Comparison of ENCODE assay signal across 8 cellular contexts in genomic region chr12:31324116-31324844, GRCh38. TPM values are rescaled to one million over a fixed set of nuclear protein-coding genes. Genes with fewer than 3 reads are reported as not detected.
DNase-seq lines count a peak whose midpoint lies in the region; ATAC-seq and TF ChIP-seq lines count a peak whose summit lies in the region.

No MANE protein-coding gene starts in this region.

- peak overlapping the region; percentile 93 for H3K4me3 ChIP-seq in Jurkat, Clone E6-1 (ENCODE audit: low read length)
- H3K4me3 ChIP-seq in vagina: peak overlapping the region; percentile 65 to 75

- peaks cover 12% of the 10 kb centered on the region for H3K4me1 ChIP-seq in vagina

- H3K9me3 Mint-ChIP-seq in Calu3 (ENCODE audit: low read depth, unreplicated experiment): no peaks in the 10 kb centered on the region
- H3K9me3 Mint-ChIP-seq in activated naive CD8-positive, alpha-beta T cell treated with anti-CD3 and anti-CD28 coated beads, Interleukin-2, amount 50 U/mL, for 24 hours: no peaks in the 10 kb centered on the region

- peak; percentile 27 for ATAC-seq in GM21390 (IDR thresholded peaks at IDR 0.05; ENCODE audit: unreplicated experiment)
- peak; percentile 40 for ATAC-seq in activated naive CD8-positive, alpha-beta T cell treated with anti-CD3 and anti-CD28 coated beads, Interleukin-2, amount 50 U/mL, for 24 hours
- peak; percentile 43 to 50 for ATAC-seq in left cardiac atrium

- H3K36me3 Mint-ChIP-seq in Calu3 (ENCODE audit: insufficient read depth, unreplicated experiment): peaks cover 54% of the 10 kb centered on the region
- H3K36me3 Mint-ChIP-seq in activated naive CD8-positive, alpha-beta T cell treated with anti-CD3 and anti-CD28 coated beads, Interleukin-2, amount 50 U/mL, for 24 hours (ENCODE audit: low read depth): peaks cover 36% of the 10 kb centered on the region

- peaks cover 17% of the 10 kb centered on the region for H3K4me1 Mint-ChIP-seq in Calu3 (ENCODE audit: low read depth, unreplicated experiment)
- peaks cover 55% of the 10 kb centered on the region for H3K4me1 Mint-ChIP-seq in activated naive CD8-positive, alpha-beta T cell treated with anti-CD3 and anti-CD28 coated beads, Interleukin-2, amount 50 U/mL, for 24 hours

- DNase-seq in Calu3 (peak; percentile 78), SW 1271 (lab: John Stamatoyannopoulos, UW) (peak; percentile 13 to 60), left cardiac atrium (peak; percentile 55), putamen (ENCODE audit: low spot score) (peak; percentile 54), vagina (ENCODE audit: extremely low spot score in 2 of 2) (peak in 1 of 2 donors; percentile 87)
- DNase-seq in Jurkat, Clone E6-1 (ENCODE audit: low read depth, low spot score): peak; percentile 69
- DNase-seq in activated naive CD8-positive, alpha-beta T cell treated with anti-CD3 and anti-CD28 coated beads, Interleukin-2, amount 50 U/mL, for 24 hours: peak; percentile 64

- BruUV-seq in Calu3 (replicated peaks; lab: Mats Ljungman, UMichigan): no TSS peak

- H3K27ac Mint-ChIP-seq in Calu3 (ENCODE audit: unreplicated experiment): peak overlapping the region; percentile 82
- H3K27ac Mint-ChIP-seq in activated naive CD8-positive, alpha-beta T cell treated with anti-CD3 and anti-CD28 coated beads, Interleukin-2, amount 50 U/mL, for 24 hours: peak overlapping the region; percentile 98

- H3K27ac ChIP-seq in vagina: peak overlapping the region; percentile 90

- TF ChIP-seq CTCF in Calu3 (IDR thresholded peaks at IDR 0.05; ENCODE audit: unreplicated experiment) (no peak), vagina (IDR thresholded peaks at IDR 0.05) (no peak)

- peak overlapping the region; percentile 84 for H3K4me3 Mint-ChIP-seq in Calu3 (ENCODE audit: low read depth, unreplicated experiment)
- H3K4me3 Mint-ChIP-seq in activated naive CD8-positive, alpha-beta T cell treated with anti-CD3 and anti-CD28 coated beads, Interleukin-2, amount 50 U/mL, for 24 hours: peak overlapping the region; percentile 97

- H3K27me3 ChIP-seq in vagina: no peaks in the 10 kb centered on the region

- TF ChIP-seq POLR2A in vagina (IDR thresholded peaks at IDR 0.05): peak in 1 of 2 donors; percentile 31

- intact Hi-C loops in Calu3 (cut with micrococcal nuclease; ENCODE audit: unreplicated experiment) (no loop called here), left cardiac atrium (cut with DNase I) (no loop called here), vagina (cut with DNase I) (no loop called here)

- H3K36me3 ChIP-seq in vagina: no peaks in the 10 kb centered on the region

- no peaks in the 10 kb centered on the region for H3K27me3 Mint-ChIP-seq in Calu3 (ENCODE audit: unreplicated experiment)
- peaks cover 2% of the 10 kb centered on the region for H3K27me3 Mint-ChIP-seq in activated naive CD8-positive, alpha-beta T cell treated with anti-CD3 and anti-CD28 coated beads, Interleukin-2, amount 50 U/mL, for 24 hours

- no peaks in the 10 kb centered on the region for H3K9me3 ChIP-seq in vagina

- CTCF ChIA-PET in Calu3 (lab: Charles Lee): no interaction called here

RNA-seq across cellular contexts. Expression of gene SINHCAF, which starts 1.7 kb away (rescaled TPM):
- total RNA-seq in Calu3 (2022) (121 and 127 TPM in 2 replicates), left cardiac atrium (10 to 100 TPM; 13.5 to 26.0 TPM), vagina (60.4 TPM)
- polyA plus RNA-seq in Jurkat, Clone E6-1 (2012; ENCODE audit: insufficient read depth, insufficient read length): 124 TPM
